34 cellular contexts compared by ENCODE assay signal in genomic region chr18:8944871-8945245, GRCh38.
A peak's percentile ranks its signal among the peaks of the same experiment; 100 is the strongest.
DNase-seq lines count a peak whose midpoint lies in the region; ATAC-seq, FAIRE-seq and TF ChIP-seq lines count a peak whose summit lies in the region.
"Had no signal": no experiment of that assay in that cellular context is flagged by ENCODE, and none has a peak within 500 bp of the region (broad histone marks: within the 10 kb centered on the region; RNA-seq: fewer than 3 reads in every experiment).

No MANE protein-coding gene starts in this region.

- ATAC-seq in IMR-90 (ENCODE audit: low read depth) (no peak), GM12878 (no peak), naive B cell (ENCODE audit: low read depth in 2 of 2) (peak; percentile 68 to 69), body of pancreas (no peak)
- ATAC-seq: activated T-cell treated with anti-CD3 and anti-CD28 coated beads, Interleukin-2, amount 50 U/mL, for 72 hours; HepG2; stimulated activated naive CD8-positive, alpha-beta T cell treated with anti-CD3 and anti-CD28 coated beads, Interleukin-15, Interleukin-2, amounts not matched to agents 100 U/mL and 50 U/mL, for 24 hours; T-helper 17 cell had no signal

- H3K79me2 ChIP-seq in GM12878 (ENCODE audit: control insufficient read depth, insufficient read depth, low read length): no peaks in the 10 kb centered on the region
- H3K79me2 ChIP-seq: hepatocyte had no signal

- no peak for TF ChIP-seq EP300 in GM12878 (IDR thresholded peaks at IDR 0.05; ENCODE audit: borderline replicate concordance in 1 of 2, control insufficient read depth in 1 of 2, low read depth in 2 of 2, low read length in 2 of 2)

- peak overlapping the region; percentile 12 for H2AK9ac ChIP-seq in IMR-90 (replicated peaks; ENCODE audit: low read depth, low read length, poor library complexity)

- in situ Hi-C loops in IMR-90 (cut with MboI; ENCODE audit: low sequenced_read_pairs) (no loop called here), GM12878 (cut with MboI) (loop anchor here (25.0 kb wide), 1 partner anchor 2008 kb away; no protein-coding TSS in a partner anchor)

- CTCF ChIA-PET in AG04450 (lab: Charles Lee) (no interaction called here), IMR-90 (lab: Yijun Ruan, JAX) (no interaction called here), GM12878 (lab: Yijun Ruan, JAX) (interaction anchor here (0.6 kb wide), 1 partner anchor 16 kb away, joined by 3 read pairs; no protein-coding TSS in a partner anchor)

- peaks cover 33% of the 10 kb centered on the region for H3K4me1 ChIP-seq in IMR-90 (ENCODE audit: control insufficient read depth, insufficient read depth, low read length)
- H3K4me1 ChIP-seq in GM12878 (ENCODE audit: control insufficient read depth, insufficient read depth, low read length): no peaks in the 10 kb centered on the region
- H3K4me1 ChIP-seq in body of pancreas: no peaks in the 10 kb centered on the region
- H3K4me1 ChIP-seq in thyroid gland: no peaks in the 10 kb centered on the region
- H3K4me1 ChIP-seq: Peyer's patch, prostate gland, tibial nerve had no signal

- peak; percentile 23 for FAIRE-seq in GM12878 (lab: Jason Lieb, UNC)
- FAIRE-seq: A204.1, D721Med, frontal cortex, GM18507, HepG2 had no signal

- H2BK20ac ChIP-seq in IMR-90 (ENCODE audit: low read depth, low read length): peak overlapping the region; percentile 99

- peak overlapping the region; percentile 98 for H3K23ac ChIP-seq in IMR-90 (ENCODE audit: low read depth, low read length)

- H2AK5ac ChIP-seq in IMR-90 (ENCODE audit: low read depth, low read length): peak overlapping the region; percentile 100

- H3K36me3 ChIP-seq in IMR-90 (ENCODE audit: control insufficient read depth, insufficient read depth, low read length): no peaks in the 10 kb centered on the region
- no peaks in the 10 kb centered on the region for H3K36me3 ChIP-seq in GM12878 (ENCODE audit: control insufficient read depth in 2 of 2, insufficient read depth in 2 of 2, low read length in 1 of 2)
- no peaks in the 10 kb centered on the region for H3K36me3 ChIP-seq in body of pancreas (replicated peaks in 1 of 2; ENCODE audit: insufficient read depth in 1 of 2, low read depth in 2 of 2)
- H3K36me3 ChIP-seq in thyroid gland: no peaks in the 10 kb centered on the region
- H3K36me3 ChIP-seq: left ventricle myocardium inferior, MG63, Peyer's patch, prostate gland, tibial nerve had no signal

- peak overlapping the region; percentile 98 for H2BK5ac ChIP-seq in IMR-90 (ENCODE audit: low read depth, low read length, poor library complexity, severe bottlenecking)

- peaks cover 0 to 6% (median 0%) of the 10 kb centered on the region in 7 donors for H3K9me3 Mint-ChIP-seq in naive B cell
- H3K9me3 Mint-ChIP-seq: activated T-cell treated with anti-CD3 and anti-CD28 coated beads, Interleukin-2, amount 50 U/mL, for 72 hours had no signal

- H3K9me3 ChIP-seq in AG04450 (ENCODE audit: control insufficient read depth, insufficient read depth, low read length) (peaks cover 13% of the 10 kb centered on the region), IMR-90 (ENCODE audit: control insufficient read depth, insufficient read depth, low read length) (peaks cover 6% of the 10 kb centered on the region; the same call in 1 of the 2 replicates), GM12878 (replicated peaks; ENCODE audit: control insufficient read depth, insufficient read depth, low read length) (no peaks in the 10 kb centered on the region), body of pancreas (no peaks in the 10 kb centered on the region), thyroid gland (no peaks in the 10 kb centered on the region)
- H3K9me3 ChIP-seq: Peyer's patch, prostate gland had no signal

- H4K20me1 ChIP-seq in IMR-90 (ENCODE audit: insufficient read depth, low read length) (no peaks in the 10 kb centered on the region), GM12878 (ENCODE audit: control insufficient read depth, insufficient read depth) (no peaks in the 10 kb centered on the region)

- peak overlapping the region; percentile 99 for H3K4ac ChIP-seq in IMR-90 (ENCODE audit: low read depth, low read length)

- peak overlapping the region; percentile 98 for H3K18ac ChIP-seq in IMR-90 (ENCODE audit: low read depth, low read length)

- peak overlapping the region; percentile 99 for H2BK15ac ChIP-seq in IMR-90 (ENCODE audit: low read depth, low read length)

- H4K8ac ChIP-seq in IMR-90 (ENCODE audit: low read depth in 2 of 2, low read length in 2 of 2): peak overlapping the region; percentile 80 to 89

- POLR2A ChIA-PET in AG04450 (lab: Yijun Ruan, JAX): no interaction called here
- POLR2A ChIA-PET in IMR-90 (lab: Charles Lee; ENCODE audit: unreplicated experiment): no interaction called here
- POLR2A ChIA-PET in GM12878 (lab: Charles Lee): no interaction called here

- dilution Hi-C loops in IMR-90 (cut with HindIII; ENCODE audit: low sequenced_read_pairs, unreplicated experiment): no loop called here

- H3K36me3 Mint-ChIP-seq in naive B cell: no peaks in the 10 kb centered on the region

- TF ChIP-seq CTCF in AG04450 (IDR thresholded peaks at IDR 0.05; ENCODE audit: low read depth, low read length): no peak
- no peak for TF ChIP-seq CTCF in IMR-90 (conservative IDR thresholded peaks at IDR 0.05; ENCODE audit: low read depth, low read length)
- no peak for TF ChIP-seq CTCF in GM12878 (IDR thresholded peaks at IDR 0.05 in 2 of 3, conservative IDR thresholded peaks at IDR 0.05 in 1 of 3; ENCODE audit: control insufficient read depth in 2 of 3, extremely low read depth in 1 of 3, insufficient read depth in 1 of 3, low read depth in 3 of 3, low read length in 3 of 3)
- TF ChIP-seq CTCF in body of pancreas (IDR thresholded peaks at IDR 0.05): no peak
- no peak for TF ChIP-seq CTCF in thyroid gland (IDR thresholded peaks at IDR 0.05)

- peak overlapping the region; percentile 98 for H2BK120ac ChIP-seq in IMR-90 (ENCODE audit: low read depth, low read length)

- peak overlapping the region; percentile 94 for H3K14ac ChIP-seq in IMR-90 (replicated peaks; ENCODE audit: low read depth, low read length)

- H3K9me1 ChIP-seq in IMR-90 (ENCODE audit: insufficient read depth, low read length): peaks cover 33% of the 10 kb centered on the region

- SMC1A ChIA-PET in GM12878 (lab: Charles Lee; ENCODE audit: uncharacterized antibody, unreplicated experiment): no interaction called here

- H2AFZ ChIP-seq in IMR-90 (replicated peaks; ENCODE audit: low read length, poor library complexity) (peak overlapping the region; percentile 26), GM12878 (ENCODE audit: control insufficient read depth, low read depth, low read length) (no peak overlapping the region)
- H2AFZ ChIP-seq: hepatocyte had no signal

- no peak for TF ChIP-seq RAD21 in IMR-90 (IDR thresholded peaks at IDR 0.05; ENCODE audit: low read length)
- TF ChIP-seq RAD21 in GM12878 (IDR thresholded peaks at IDR 0.05; ENCODE audit: insufficient read depth, low read depth, low read length): no peak

- peak overlapping the region; percentile 15; the same call in 1 of the 2 replicates for H3K9ac ChIP-seq in IMR-90 (ENCODE audit: low read depth, low read length)
- H3K9ac ChIP-seq in GM12878 (ENCODE audit: control insufficient read depth, insufficient read depth, low read length): no peak overlapping the region

- 90% methylated on average over 6 of the region's 7 CpGs; no CpG with 5 or more reads in 1 of the 2 experiments for WGBS in IMR-90 (ENCODE audit: extremely low coverage in 2 of 2, insufficient read length in 1 of 2), 2 experiments
- 24% methylated on average over 7 of the region's 7 CpGs for WGBS in GM12878 (ENCODE audit: insufficient coverage, insufficient replicate concordance, low lambda C conversion rate, missing lambda C conversion rate)
- 78 to 86% methylated on average over 7 of the region's 7 CpGs for WGBS in body of pancreas, 2 donors
- 52 to 53% methylated on average over 7 of the region's 7 CpGs for WGBS in thyroid gland, 2 donors

- peaks cover 37 to 50% (median 40%) of the 10 kb centered on the region in 3 donors for H3K4me1 Mint-ChIP-seq in naive B cell
- H3K4me1 Mint-ChIP-seq: T-helper 17 cell had no signal

- peak overlapping the region; percentile 97 for H4K91ac ChIP-seq in IMR-90 (ENCODE audit: insufficient read depth, low read depth, low read length)

- peaks cover 0 to 16% of the 10 kb centered on the region in 2 experiments; a peak in 1 of 4 replicates for H3K79me1 ChIP-seq in IMR-90 (ENCODE audit: low read depth in 1 of 2, low read length in 2 of 2)

- H4K5ac ChIP-seq in IMR-90 (ENCODE audit: low read depth, low read length): peak overlapping the region; percentile 95

- H3K27ac Mint-ChIP-seq in naive B cell: peak overlapping the region in 4 of 6 donors; percentile 3 to 85 (median 40)
- H3K27ac Mint-ChIP-seq: activated T-cell treated with anti-CD3 and anti-CD28 coated beads, Interleukin-2, amount 50 U/mL, for 72 hours; T-helper 17 cell had no signal

- DNase-seq in AG04450 (ENCODE audit: low read depth, low spot score) (no peak), IMR-90 (no peak), GM12878 (ENCODE audit: low read depth, low spot score) (no peak), naive B cell (peak; percentile 10), NCI-H2227 treated with DMSO at 0.1 percent for 48 hours (lab: John Stamatoyannopoulos, UW) (no peak), body of pancreas (no peak), NCI-H345 treated with DMSO at 0.1 percent for 48 hours (lab: John Stamatoyannopoulos, UW; ENCODE audit: unreplicated experiment) (no peak), thyroid gland (no peak)
- DNase-seq: activated CD4-positive, alpha-beta T cell treated with anti-CD3 and anti-CD28 coated beads for 48 hours; activated naive CD4-positive, alpha-beta T cell treated with anti-CD3 and anti-CD28 coated beads, Interleukin-2, amount 50 U/mL, for 16 hours; activated T-cell treated with anti-CD3 and anti-CD28 coated beads, Interleukin-2, amount 50 U/mL, for 72 hours; anterior cingulate cortex; C1 segment of cervical spinal cord; erythroblast; left ventricle myocardium inferior; MG63; NCI-H1417; NCI-H2081 treated with DMSO at 0.1 percent for 48 hours; NCI-H510A; NK-92 treated with Interleukin-12 subunit alpha and Interleukin-12 subunit beta, amount 100 ng/mL, for 24 hours; stimulated activated CD4-positive, alpha-beta T cell treated with anti-CD3 and anti-CD28 coated beads, Interleukin-2, amount 100 ng/mL, for 48 hours; stimulated activated naive CD8-positive, alpha-beta T cell treated with anti-CD3 and anti-CD28 coated beads, Interleukin-15, Interleukin-2, amounts not matched to agents 100 U/mL and 50 U/mL, for 24 hours; T-helper 17 cell had no signal

- H3K4me2 ChIP-seq in IMR-90 (ENCODE audit: low read depth, low read length) (no peak overlapping the region), GM12878 (ENCODE audit: control insufficient read depth, insufficient read depth) (no peak overlapping the region)
- H3K4me2 ChIP-seq: hepatocyte had no signal

- H3K27me3 Mint-ChIP-seq in naive B cell: no peaks in the 10 kb centered on the region

- no peak for TF ChIP-seq POLR2A in IMR-90 (IDR thresholded peaks at IDR 0.05; ENCODE audit: low read depth, low read length)
- TF ChIP-seq POLR2A in GM12878 (IDR thresholded peaks at IDR 0.05; ENCODE audit: low read depth, low read length): no peak
- TF ChIP-seq POLR2A in body of pancreas (IDR thresholded peaks at IDR 0.05): no peak
- TF ChIP-seq POLR2A in thyroid gland (IDR thresholded peaks at IDR 0.05): no peak

- RAD21 ChIA-PET in GM12878 (lab: Charles Lee; ENCODE audit: unreplicated experiment): no interaction called here

- intact Hi-C loops in IMR-90 (cut with micrococcal nuclease): loop anchor here (5.0 kb wide), 1 partner anchor 88 kb away; no protein-coding TSS in a partner anchor
- intact Hi-C loops in GM12878 (cut with micrococcal nuclease; ENCODE audit: unreplicated experiment): no loop called here
- intact Hi-C loops in body of pancreas (cut with DNase I): no loop called here
- intact Hi-C loops in thyroid gland (cut with DNase I): no loop called here

- BruUV-seq in IMR-90 (replicated peaks; lab: Mats Ljungman, UMichigan) (no TSS peak), GM12878 (replicated peaks; lab: Mats Ljungman, UMichigan) (no TSS peak)

- H3K4me3 ChIP-seq in AG04450 (ENCODE audit: low read depth, low read length) (no peak overlapping the region), IMR-90 (ENCODE audit: insufficient read depth, low read depth, low read length) (no peak overlapping the region), GM12878 (no peak overlapping the region), body of pancreas (no peak overlapping the region), thyroid gland (replicated peaks in 1 of 3) (no peak overlapping the region)
- H3K4me3 ChIP-seq: hepatocyte, left ventricle myocardium inferior, MG63, Peyer's patch, prostate gland, smooth muscle cell, tibial nerve had no signal

- H3K27ac ChIP-seq in AG04450 (ENCODE audit: low read depth, low read length) (peak overlapping the region; percentile 90), IMR-90 (ENCODE audit: insufficient read depth, low read length) (peak overlapping the region; percentile 94), GM12878 (ENCODE audit: control insufficient read depth, insufficient read depth) (no peak overlapping the region), body of pancreas (no peak overlapping the region), thyroid gland (no peak overlapping the region)
- H3K27ac ChIP-seq: hepatocyte, Peyer's patch, prostate gland, tibial nerve had no signal

- peak overlapping the region in 6 of 8 donors; percentile 2 to 80 (median 20) for H3K4me3 Mint-ChIP-seq in naive B cell
- H3K4me3 Mint-ChIP-seq: activated T-cell treated with anti-CD3 and anti-CD28 coated beads, Interleukin-2, amount 50 U/mL, for 72 hours; neural crest cell; T-helper 17 cell had no signal

- no peaks in the 10 kb centered on the region for H3K27me3 ChIP-seq in AG04450 (ENCODE audit: control insufficient read depth, insufficient read depth, low read length)
- no peaks in the 10 kb centered on the region for H3K27me3 ChIP-seq in IMR-90 (ENCODE audit: control insufficient read depth, insufficient read depth, low read length)
- no peaks in the 10 kb centered on the region; a peak in 1 of 4 replicates for H3K27me3 ChIP-seq in GM12878 (replicated peaks in 1 of 2; ENCODE audit: control insufficient read depth in 2 of 2, insufficient read depth in 2 of 2, low read length in 1 of 2)
- H3K27me3 ChIP-seq in body of pancreas: no peaks in the 10 kb centered on the region
- H3K27me3 ChIP-seq in thyroid gland: no peaks in the 10 kb centered on the region
- H3K27me3 ChIP-seq: hepatocyte, MG63, Peyer's patch, tibial nerve had no signal

- H3K56ac ChIP-seq in IMR-90 (ENCODE audit: extremely low read depth, insufficient read depth, low read length): peak overlapping the region; percentile 88

Comparison
In these comparisons a context has a peak if more than half of its experiments do, and no peak if none do; other contexts are left out.
1. H3K27ac ChIP-seq: peak in AG04450 (single experiment) and IMR-90 (single experiment); none in GM12878 (single experiment), body of pancreas (0 of 4) and thyroid gland (0 of 3).
2. ATAC-seq: peak in naive B cell (2 of 2); none in IMR-90 (single experiment), GM12878 (single experiment) and body of pancreas (single experiment).